In the genomic region with DNA sequence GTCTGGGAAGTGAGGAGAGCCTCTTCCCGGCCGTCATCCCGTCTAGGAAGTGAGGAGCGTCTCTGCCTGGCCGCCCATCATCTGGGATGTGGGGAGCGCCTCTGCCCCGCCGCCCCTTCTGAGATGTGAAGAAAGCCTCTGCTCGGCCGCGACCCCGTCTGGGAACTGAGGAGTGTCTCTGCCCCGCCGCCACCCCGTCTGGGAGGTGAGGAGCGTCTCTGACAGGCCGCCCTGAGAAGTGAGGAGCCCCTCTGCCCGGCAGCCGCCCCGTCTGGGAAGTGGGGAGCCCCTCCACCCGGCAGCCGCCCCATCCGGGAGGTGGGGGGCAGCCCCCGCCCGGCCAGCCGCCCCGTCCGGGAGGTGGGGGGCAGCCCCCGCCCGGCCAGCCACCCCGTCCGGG, we compare ENCODE assay signal across 7 cellular contexts. TPM values are rescaled to one million over a fixed set of nuclear protein-coding genes. Genes with fewer than 3 reads are reported as not detected.
"Had no signal": no experiment of that assay in that cellular context is flagged by ENCODE, and none has a peak within 500 bp of the region (broad histone marks: within the 10 kb centered on the region; RNA-seq: fewer than 3 reads in every experiment).

No MANE protein-coding gene starts in this region.

RNA-seq across cellular contexts. Expression of a gene that starts 40.2 kb away (rescaled TPM):
- total RNA-seq: lung microvascular endothelial cell, myocyte had no signal

RNA-seq across cellular contexts. Expression of a gene that starts 59.9 kb away (rescaled TPM):
- total RNA-seq: left lobe of liver, left ventricle myocardium inferior, left ventricle myocardium superior, liver, lung microvascular endothelial cell, mesenteric fat pad had no signal
